ENCODE assay signal across 26 cellular contexts in genomic region chr6:83258517-83258916, GRCh38.
DNase-seq lines count a peak whose midpoint lies in the region; ATAC-seq and TF ChIP-seq lines count a peak whose summit lies in the region.
"Had no signal": no experiment of that assay in that cellular context is flagged by ENCODE, and none has a peak within 500 bp of the region (broad histone marks: within the 10 kb centered on the region; RNA-seq: fewer than 3 reads in every experiment).

No MANE protein-coding gene starts in this region.

- ATAC-seq in HG03159 (IDR thresholded peaks at IDR 0.05; ENCODE audit: unreplicated experiment) = no peak
- ATAC-seq in GM18870 (IDR thresholded peaks at IDR 0.05; ENCODE audit: unreplicated experiment) = no peak
- ATAC-seq: left lung; stimulated activated naive B cell treated with anti-CD40 and anti-IgM and Interleukin-4, amounts not matched to agents 10 μg/mL and 1 μg/mL and 100 μg/mL, for 72 hours had no signal

- no peaks in the 10 kb centered on the region for H3K9me3 ChIP-seq in HAP-1
- H3K9me3 ChIP-seq: adrenal gland, upper lobe of left lung had no signal

- H3K4me3 ChIP-seq in HAP-1 = no peak overlapping the region
- H3K4me3 ChIP-seq in epithelial cell of esophagus (ENCODE audit: low read length) = no peak overlapping the region
- H3K4me3 ChIP-seq: adrenal gland, left lung, upper lobe of left lung had no signal

- TF ChIP-seq CTCF in epithelial cell of esophagus (IDR thresholded peaks at IDR 0.05; ENCODE audit: insufficient read depth, low read depth, low read length, missing control alignments) = no peak

- in situ Hi-C loops in HAP-1 (cut with MboI; ENCODE audit: low sequenced_read_pairs) = no loop called here

- H3K36me3 ChIP-seq in HAP-1 (replicated peaks) = no peaks in the 10 kb centered on the region
- H3K36me3 ChIP-seq: adrenal gland, left lung, upper lobe of left lung had no signal

- peak; percentile 25 to 81 for DNase-seq in HAP-1 (ENCODE audit: low spot score in 2 of 2)
- DNase-seq in NCI-H82 treated with DMSO at 0.1 percent for 48 hours (lab: John Stamatoyannopoulos, UW; ENCODE audit: unreplicated experiment) = peak; percentile 88
- DNase-seq in epithelial cell of esophagus (ENCODE audit: low read depth) = peak; percentile 4
- peak; percentile 30 for DNase-seq in non-pigmented ciliary epithelial cell (ENCODE audit: low read depth)
- DNase-seq in NCI-H748 treated with DMSO at 0.1 percent for 48 hours (lab: John Stamatoyannopoulos, UW) = no peak
- DNase-seq in stimulated activated CD4-positive, alpha-beta T cell treated with anti-CD3 and anti-CD28 coated beads, Interleukin-15, amount 100 ng/mL, for 24 hours = no peak
- DNase-seq: activated CD4-positive, alpha-beta memory T cell treated with anti-CD3 and anti-CD28 coated beads, Interleukin-2, amount 10 ng/mL, durations not matched to agents 7 days and 5 days; activated CD8-positive, alpha-beta memory T cell treated with anti-CD3 and anti-CD28 coated beads, Interleukin-2, amount 50 U/mL, for 4 hours; activated naive CD4-positive, alpha-beta T cell treated with anti-CD3 and anti-CD28 coated beads, Interleukin-2, amount 10 ng/mL, durations not matched to agents 7 days and 5 days; adrenal gland; C1 segment of cervical spinal cord; COR-L47; GDM1; HCEC 1CT; hypothalamus; immature natural killer cell; left lung; NCI-H1417; NCI-H2029 treated with DMSO at 0.1 percent for 48 hours; NCI-H2227 treated with DMSO at 0.1 percent for 48 hours; OCI-M1; stimulated activated naive B cell treated with anti-CD40 and anti-IgM and Interleukin-4, amounts not matched to agents 10 μg/mL and 1 μg/mL and 100 μg/mL, for 72 hours; T-helper 2 cell; upper lobe of left lung had no signal

- H3K4me1 ChIP-seq in HAP-1 = peaks cover 10% of the 10 kb centered on the region
- H3K4me1 ChIP-seq: adrenal gland, left lung, upper lobe of left lung had no signal

- H3K27me3 ChIP-seq in HAP-1 (ENCODE audit: low read depth) = no peaks in the 10 kb centered on the region
- H3K27me3 ChIP-seq: adrenal gland, left lung, upper lobe of left lung had no signal

Comparison
In these comparisons a context has a peak if more than half of its experiments do, and no peak if none do; other contexts are left out.
1. DNase-seq: peak in HAP-1 (2 of 2), NCI-H82 treated with DMSO at 0.1 percent for 48 hours (single experiment), epithelial cell of esophagus (single experiment) and non-pigmented ciliary epithelial cell (single experiment); none in NCI-H748 treated with DMSO at 0.1 percent for 48 hours (single experiment) and stimulated activated CD4-positive, alpha-beta T cell treated with anti-CD3 and anti-CD28 coated beads, Interleukin-15, amount 100 ng/mL, for 24 hours (single experiment).